Comparison of ENCODE assay signal across 1 cellular context in genomic region chrX:13734278-13735172, GRCh38.
TF ChIP-seq lines count a peak whose summit lies in the region.

OFD1 (plus strand) TSS chrX:13734748; CDS start chrX:13735072, 324 bp downstream.
TRAPPC2 (minus strand) TSS chrX:13734620; CDS start chrX:13719963, 14,657 bp downstream.

TF ChIP-seq in H1, 55 proteins besides CTCF, POLR2A, EP300 and RAD21:
- TF ChIP-seq TAF1 (IDR thresholded peaks at IDR 0.05; ENCODE audit: low read depth, low read length): peak; percentile 89
- TF ChIP-seq CTBP2 (IDR thresholded peaks at IDR 0.05; ENCODE audit: borderline replicate concordance, insufficient read depth, insufficient read length, low read length): no peak
- no peak for TF ChIP-seq RBBP5 (IDR thresholded peaks at IDR 0.05; ENCODE audit: borderline replicate concordance, low read depth, low read length)
- TF ChIP-seq, protein P1, sequence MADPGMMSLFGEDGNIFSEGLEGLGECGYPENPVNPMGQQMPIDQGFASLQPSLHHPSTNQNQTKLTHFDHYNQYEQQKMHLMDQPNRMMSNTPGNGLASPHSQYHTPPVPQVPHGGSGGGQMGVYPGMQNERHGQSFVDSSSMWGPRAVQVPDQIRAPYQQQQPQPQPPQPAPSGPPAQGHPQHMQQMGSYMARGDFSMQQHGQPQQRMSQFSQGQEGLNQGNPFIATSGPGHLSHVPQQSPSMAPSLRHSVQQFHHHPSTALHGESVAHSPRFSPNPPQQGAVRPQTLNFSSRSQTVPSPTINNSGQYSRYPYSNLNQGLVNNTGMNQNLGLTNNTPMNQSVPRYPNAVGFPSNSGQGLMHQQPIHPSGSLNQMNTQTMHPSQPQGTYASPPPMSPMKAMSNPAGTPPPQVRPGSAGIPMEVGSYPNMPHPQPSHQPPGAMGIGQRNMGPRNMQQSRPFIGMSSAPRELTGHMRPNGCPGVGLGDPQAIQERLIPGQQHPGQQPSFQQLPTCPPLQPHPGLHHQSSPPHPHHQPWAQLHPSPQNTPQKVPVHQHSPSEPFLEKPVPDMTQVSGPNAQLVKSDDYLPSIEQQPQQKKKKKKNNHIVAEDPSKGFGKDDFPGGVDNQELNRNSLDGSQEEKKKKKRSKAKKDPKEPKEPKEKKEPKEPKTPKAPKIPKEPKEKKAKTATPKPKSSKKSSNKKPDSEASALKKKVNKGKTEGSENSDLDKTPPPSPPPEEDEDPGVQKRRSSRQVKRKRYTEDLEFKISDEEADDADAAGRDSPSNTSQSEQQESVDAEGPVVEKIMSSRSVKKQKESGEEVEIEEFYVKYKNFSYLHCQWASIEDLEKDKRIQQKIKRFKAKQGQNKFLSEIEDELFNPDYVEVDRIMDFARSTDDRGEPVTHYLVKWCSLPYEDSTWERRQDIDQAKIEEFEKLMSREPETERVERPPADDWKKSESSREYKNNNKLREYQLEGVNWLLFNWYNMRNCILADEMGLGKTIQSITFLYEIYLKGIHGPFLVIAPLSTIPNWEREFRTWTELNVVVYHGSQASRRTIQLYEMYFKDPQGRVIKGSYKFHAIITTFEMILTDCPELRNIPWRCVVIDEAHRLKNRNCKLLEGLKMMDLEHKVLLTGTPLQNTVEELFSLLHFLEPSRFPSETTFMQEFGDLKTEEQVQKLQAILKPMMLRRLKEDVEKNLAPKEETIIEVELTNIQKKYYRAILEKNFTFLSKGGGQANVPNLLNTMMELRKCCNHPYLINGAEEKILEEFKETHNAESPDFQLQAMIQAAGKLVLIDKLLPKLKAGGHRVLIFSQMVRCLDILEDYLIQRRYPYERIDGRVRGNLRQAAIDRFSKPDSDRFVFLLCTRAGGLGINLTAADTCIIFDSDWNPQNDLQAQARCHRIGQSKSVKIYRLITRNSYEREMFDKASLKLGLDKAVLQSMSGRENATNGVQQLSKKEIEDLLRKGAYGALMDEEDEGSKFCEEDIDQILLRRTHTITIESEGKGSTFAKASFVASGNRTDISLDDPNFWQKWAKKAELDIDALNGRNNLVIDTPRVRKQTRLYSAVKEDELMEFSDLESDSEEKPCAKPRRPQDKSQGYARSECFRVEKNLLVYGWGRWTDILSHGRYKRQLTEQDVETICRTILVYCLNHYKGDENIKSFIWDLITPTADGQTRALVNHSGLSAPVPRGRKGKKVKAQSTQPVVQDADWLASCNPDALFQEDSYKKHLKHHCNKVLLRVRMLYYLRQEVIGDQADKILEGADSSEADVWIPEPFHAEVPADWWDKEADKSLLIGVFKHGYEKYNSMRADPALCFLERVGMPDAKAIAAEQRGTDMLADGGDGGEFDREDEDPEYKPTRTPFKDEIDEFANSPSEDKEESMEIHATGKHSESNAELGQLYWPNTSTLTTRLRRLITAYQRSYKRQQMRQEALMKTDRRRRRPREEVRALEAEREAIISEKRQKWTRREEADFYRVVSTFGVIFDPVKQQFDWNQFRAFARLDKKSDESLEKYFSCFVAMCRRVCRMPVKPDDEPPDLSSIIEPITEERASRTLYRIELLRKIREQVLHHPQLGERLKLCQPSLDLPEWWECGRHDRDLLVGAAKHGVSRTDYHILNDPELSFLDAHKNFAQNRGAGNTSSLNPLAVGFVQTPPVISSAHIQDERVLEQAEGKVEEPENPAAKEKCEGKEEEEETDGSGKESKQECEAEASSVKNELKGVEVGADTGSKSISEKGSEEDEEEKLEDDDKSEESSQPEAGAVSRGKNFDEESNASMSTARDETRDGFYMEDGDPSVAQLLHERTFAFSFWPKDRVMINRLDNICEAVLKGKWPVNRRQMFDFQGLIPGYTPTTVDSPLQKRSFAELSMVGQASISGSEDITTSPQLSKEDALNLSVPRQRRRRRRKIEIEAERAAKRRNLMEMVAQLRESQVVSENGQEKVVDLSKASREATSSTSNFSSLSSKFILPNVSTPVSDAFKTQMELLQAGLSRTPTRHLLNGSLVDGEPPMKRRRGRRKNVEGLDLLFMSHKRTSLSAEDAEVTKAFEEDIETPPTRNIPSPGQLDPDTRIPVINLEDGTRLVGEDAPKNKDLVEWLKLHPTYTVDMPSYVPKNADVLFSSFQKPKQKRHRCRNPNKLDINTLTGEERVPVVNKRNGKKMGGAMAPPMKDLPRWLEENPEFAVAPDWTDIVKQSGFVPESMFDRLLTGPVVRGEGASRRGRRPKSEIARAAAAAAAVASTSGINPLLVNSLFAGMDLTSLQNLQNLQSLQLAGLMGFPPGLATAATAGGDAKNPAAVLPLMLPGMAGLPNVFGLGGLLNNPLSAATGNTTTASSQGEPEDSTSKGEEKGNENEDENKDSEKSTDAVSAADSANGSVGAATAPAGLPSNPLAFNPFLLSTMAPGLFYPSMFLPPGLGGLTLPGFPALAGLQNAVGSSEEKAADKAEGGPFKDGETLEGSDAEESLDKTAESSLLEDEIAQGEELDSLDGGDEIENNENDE (IDR thresholded peaks at IDR 0.05; ENCODE audit: insufficient replicate concordance, low read length): no peak
- TF ChIP-seq TEAD4 (IDR thresholded peaks at IDR 0.05; ENCODE audit: low read depth, low read length): no peak
- TF ChIP-seq, protein P2, sequence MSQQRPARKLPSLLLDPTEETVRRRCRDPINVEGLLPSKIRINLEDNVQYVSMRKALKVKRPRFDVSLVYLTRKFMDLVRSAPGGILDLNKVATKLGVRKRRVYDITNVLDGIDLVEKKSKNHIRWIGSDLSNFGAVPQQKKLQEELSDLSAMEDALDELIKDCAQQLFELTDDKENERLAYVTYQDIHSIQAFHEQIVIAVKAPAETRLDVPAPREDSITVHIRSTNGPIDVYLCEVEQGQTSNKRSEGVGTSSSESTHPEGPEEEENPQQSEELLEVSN (IDR thresholded peaks at IDR 0.05): 0 out of 2 replicates have a peak, but pooled peaks have one; percentile 21
- peak; percentile 84 for TF ChIP-seq POLR2AphosphoS5 (IDR thresholded peaks at IDR 0.05; ENCODE audit: low read depth, low read length)
- TF ChIP-seq CHD2 (IDR thresholded peaks at IDR 0.05; ENCODE audit: low read length): peak; percentile 98
- peak; percentile 62 for TF ChIP-seq TAF7 (optimal IDR thresholded peaks at IDR 0.05; ENCODE audit: borderline replicate concordance, low read depth, low read length)
- no peak for TF ChIP-seq BACH1 (IDR thresholded peaks at IDR 0.05; ENCODE audit: low read length)
- TF ChIP-seq KDM4A (IDR thresholded peaks at IDR 0.05; ENCODE audit: low read depth, low read length, severe bottlenecking): peak; percentile 79
- TF ChIP-seq BRCA1 (IDR thresholded peaks at IDR 0.05; ENCODE audit: low read depth, low read length): peak; percentile 93
- TF ChIP-seq GABPA (IDR thresholded peaks at IDR 0.05; ENCODE audit: borderline replicate concordance, insufficient read depth, low read length): peak; percentile 73; the same call in 1 of the 2 replicates
- no peak for TF ChIP-seq FOSL1 (IDR thresholded peaks at IDR 0.05; ENCODE audit: insufficient read depth, low read depth, low read length)
- no peak for TF ChIP-seq ZNF274 (IDR thresholded peaks at IDR 0.05; ENCODE audit: borderline replicate concordance, extremely low read depth, low read length)
- no peak for TF ChIP-seq JUND (IDR thresholded peaks at IDR 0.05; ENCODE audit: low read length)
- no peak for TF ChIP-seq RNF2 (IDR thresholded peaks at IDR 0.05; ENCODE audit: borderline replicate concordance, low read depth, low read length, missing control alignments, poor library complexity, severe bottlenecking)
- TF ChIP-seq MAFK (IDR thresholded peaks at IDR 0.05; ENCODE audit: low read depth, low read length): no peak
- peak in 1 of 2 experiments; percentile 0; a peak in 1 of 4 replicates for TF ChIP-seq SIN3A (conservative IDR thresholded peaks at IDR 0.05 in 1 of 2, IDR thresholded peaks at IDR 0.05 in 1 of 2; ENCODE audit: low read depth in 1 of 2, low read length in 2 of 2)
- TF ChIP-seq TBP (IDR thresholded peaks at IDR 0.05; ENCODE audit: low read depth, low read length): peak; percentile 80
- peak; percentile 86 for TF ChIP-seq CREB1 (IDR thresholded peaks at IDR 0.05)
- peak; percentile 92 for TF ChIP-seq PHF8 (conservative IDR thresholded peaks at IDR 0.05; ENCODE audit: low read depth, low read length)
- TF ChIP-seq NANOG (IDR thresholded peaks at IDR 0.05; ENCODE audit: insufficient read depth, low read depth, low read length, poor library complexity, severe bottlenecking): no peak
- peak; percentile 64 for TF ChIP-seq SRF (IDR thresholded peaks at IDR 0.05; ENCODE audit: low read depth, low read length)
- peak; percentile 76 for TF ChIP-seq ASH2L (IDR thresholded peaks at IDR 0.05; ENCODE audit: low read length)
